In genomic region chr13:24625870-24626419, GRCh38 we compare ENCODE assay signal across 10 cellular contexts. TPM values are rescaled to one million over a fixed set of nuclear protein-coding genes. Genes with fewer than 3 reads are reported as not detected.
A peak's percentile ranks its signal among the peaks of the same experiment; 100 is the strongest.
DNase-seq lines count a peak whose midpoint lies in the region; ATAC-seq and TF ChIP-seq lines count a peak whose summit lies in the region.
"Had no signal": no experiment of that assay in that cellular context is flagged by ENCODE, and none has a peak within 500 bp of the region (broad histone marks: within the 10 kb centered on the region; RNA-seq: fewer than 3 reads in every experiment).

No MANE protein-coding gene starts in this region.

- H3K27ac Mint-ChIP-seq in T-cell (peak overlapping the region; percentile 95 to 97), naive B cell (peak overlapping the region in 4 of 6 donors; percentile 29 to 78 (median 50)), chondrocyte (ENCODE audit: unreplicated experiment) (no peak overlapping the region)

- no peaks in the 10 kb centered on the region for H3F3A ChIP-seq in GM23248 (ENCODE audit: insufficient read depth)

- POLR2A ChIA-PET in T-cell (lab: Charles Lee) = no interaction called here

- H4K20me1 ChIP-seq in GM23248 (ENCODE audit: insufficient read depth) = no peaks in the 10 kb centered on the region

- H3K9me2 ChIP-seq in GM23248 (ENCODE audit: insufficient read depth) = no peaks in the 10 kb centered on the region

- no peaks in the 10 kb centered on the region for H3K36me3 ChIP-seq in GM23248 (ENCODE audit: low read depth)
- H3K36me3 ChIP-seq: neutrophil had no signal

- DNase-seq in GM13977 (ENCODE audit: low spot score) (peak; percentile 63), GM23248 (peak; percentile 22), T-cell (no peak), naive B cell (no peak), NCI-H2196 (lab: John Stamatoyannopoulos, UW; ENCODE audit: unreplicated experiment) (no peak), chondrocyte (ENCODE audit: low spot score) (no peak), NCI-H187 treated with DMSO at 0.1 percent for 48 hours (lab: John Stamatoyannopoulos, UW) (no peak)
- DNase-seq: NCI-H146 had no signal

- ATAC-seq in T-cell (replicated peaks in 1 of 4) = peak in 3 of 4 experiments; percentile 32 to 44 (median 37)
- no peak for ATAC-seq in naive B cell (ENCODE audit: low read depth in 2 of 2)
- ATAC-seq in GM19023 (IDR thresholded peaks at IDR 0.05; ENCODE audit: unreplicated experiment) = no peak

- H2AFZ ChIP-seq in GM23248 = 0 out of 2 replicates have a peak overlapping the region, but pooled peaks have one; percentile 38

- 81 to 85% methylated on average over 7 of the region's 7 CpGs for WGBS in GM23248 (ENCODE audit: low coverage in 1 of 2, low lambda C conversion rate in 2 of 2, missing lambda C conversion rate in 2 of 2), 2 experiments

- no peak for TF ChIP-seq CTCF in GM13977 (IDR thresholded peaks at IDR 0.05; ENCODE audit: extremely low read depth, insufficient read depth, missing control alignments)
- no peak for TF ChIP-seq CTCF in chondrocyte (IDR thresholded peaks at IDR 0.05)

- H3K36me3 Mint-ChIP-seq in T-cell = no peaks in the 10 kb centered on the region
- no peaks in the 10 kb centered on the region for H3K36me3 Mint-ChIP-seq in naive B cell
- no peaks in the 10 kb centered on the region for H3K36me3 Mint-ChIP-seq in chondrocyte (ENCODE audit: low read depth)

- H3K9me3 Mint-ChIP-seq in T-cell = peaks cover 0 to 7% (median 0%) of the 10 kb centered on the region in 3 donors
- no peaks in the 10 kb centered on the region for H3K9me3 Mint-ChIP-seq in naive B cell
- H3K9me3 Mint-ChIP-seq in chondrocyte (ENCODE audit: low read depth) = no peaks in the 10 kb centered on the region

- H3K4me1 ChIP-seq in GM23248 (ENCODE audit: insufficient read depth) = 0 out of 2 replicates have a peak, but pooled peaks cover 6% of the 10 kb centered on the region

- no peaks in the 10 kb centered on the region for H3K27me3 ChIP-seq in GM23248 (replicated peaks; ENCODE audit: insufficient read depth)
- H3K27me3 ChIP-seq: neutrophil had no signal

- CTCF ChIA-PET in T-cell (lab: Charles Lee) = interaction anchor here in 1 of 2 donors (2.4 kb wide), 1 partner anchor 20 kb away, joined by 13 read pairs; no protein-coding TSS in a partner anchor

- H3K4me2 ChIP-seq in GM23248 (ENCODE audit: unreplicated experiment) = no peak overlapping the region

- H3K79me2 ChIP-seq in GM23248 (ENCODE audit: insufficient read depth) = no peaks in the 10 kb centered on the region

- H3K27me3 Mint-ChIP-seq in T-cell = no peaks in the 10 kb centered on the region
- peaks cover 0 to 5% (median 0%) of the 10 kb centered on the region in 3 donors for H3K27me3 Mint-ChIP-seq in naive B cell
- peaks cover 2% of the 10 kb centered on the region for H3K27me3 Mint-ChIP-seq in chondrocyte (ENCODE audit: low read depth)

- H3K9me3 ChIP-seq in GM23248 (ENCODE audit: low read depth) = no peaks in the 10 kb centered on the region
- H3K9me3 ChIP-seq: neutrophil had no signal

- H3K4me3 Mint-ChIP-seq in T-cell (peak overlapping the region in 2 of 3 donors; percentile 26 to 75), naive B cell (peak overlapping the region in 1 of 8 donors; percentile 2), chondrocyte (ENCODE audit: unreplicated experiment) (no peak overlapping the region)

- no peak overlapping the region for H3K27ac ChIP-seq in GM23248
- H3K27ac ChIP-seq: neutrophil had no signal

- in situ Hi-C loops in GM13977 (cut with MboI; ENCODE audit: low pct_unique_long_range_greater_than_20kb, low sequenced_read_pairs, unreplicated experiment) = no loop called here
- in situ Hi-C loops in GM23248 (cut with MboI) = no loop called here

- H3K4me1 Mint-ChIP-seq in T-cell (peaks cover 19 to 38% (median 38%) of the 10 kb centered on the region in 3 donors), naive B cell (peaks cover 10 to 19% (median 16%) of the 10 kb centered on the region in 3 donors), chondrocyte (ENCODE audit: low read depth) (no peaks in the 10 kb centered on the region)

- no peak overlapping the region for H3K9ac ChIP-seq in GM23248

- H3K4me3 ChIP-seq in GM23248 = no peak overlapping the region

RNA-seq across cellular contexts. Expression of gene ATP12A, which starts 54.3 kb away (rescaled TPM):
- not detected in 2 replicates for total RNA-seq in GM23248 (2014; rRNA removed; shearing (Covaris generic))
- polyA plus RNA-seq in GM23248 (2016; fragmentation: Nextera tagmentation; extraction: Ambion mirVana) (not detected in 2 replicates), naive B cell (ENCODE audit: low read depth in 6 of 6) (not detected)
- total RNA-seq in T-cell (not detected), chondrocyte (not detected in 3 replicates)

Comparison
In these comparisons a context has a peak if more than half of its experiments do, and no peak if none do; other contexts are left out.
1. DNase-seq: peak in GM13977 (single experiment) and GM23248 (single experiment); none in T-cell (0 of 34), naive B cell (single experiment), NCI-H2196 (single experiment), chondrocyte (single experiment) and NCI-H187 treated with DMSO at 0.1 percent for 48 hours (single experiment).
2. ATAC-seq: peak in T-cell (3 of 4); none in naive B cell (0 of 2) and GM19023 (single experiment).